In the genomic region with DNA sequence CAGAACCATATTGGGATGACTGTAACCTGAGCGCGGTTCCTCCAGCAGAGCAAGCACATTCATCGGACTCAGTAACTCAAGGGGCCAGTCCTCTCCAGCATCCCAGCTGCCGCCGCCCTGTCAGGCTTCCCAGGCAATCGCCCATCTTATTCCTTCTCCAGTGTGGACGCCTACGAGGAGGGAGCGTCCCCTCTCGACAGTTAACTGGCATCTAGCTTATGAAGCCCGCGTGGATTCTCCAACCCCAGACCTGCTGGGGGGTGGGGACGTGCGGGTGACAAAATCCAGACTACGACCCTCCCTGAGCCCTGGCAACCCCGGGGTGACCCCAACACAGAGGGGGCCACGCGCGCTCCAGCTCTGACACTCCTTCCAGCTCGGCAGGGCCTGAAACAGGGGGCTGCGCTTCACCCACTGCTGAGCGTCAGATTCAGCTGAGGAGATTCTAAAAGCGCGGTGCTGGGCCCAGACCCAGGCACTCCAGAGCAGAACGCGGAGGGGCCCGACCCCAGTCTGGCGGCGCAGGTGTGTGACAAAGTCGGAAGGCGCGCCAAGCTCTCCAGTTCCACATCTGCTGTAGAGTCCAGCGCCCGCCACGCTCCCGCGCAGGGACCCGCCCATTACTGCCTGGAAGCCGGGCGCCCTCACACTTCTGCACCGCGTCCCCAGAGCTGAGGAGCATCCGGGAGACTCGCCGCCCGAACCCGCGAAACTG, we compare ENCODE assay signal across 8 cellular contexts. TPM values are rescaled to one million over a fixed set of nuclear protein-coding genes. Genes with fewer than 3 reads are reported as not detected.
DNase-seq lines count a peak whose midpoint lies in the region; ATAC-seq lines count a peak whose summit lies in the region.

No MANE protein-coding gene starts in this region.

- ATAC-seq in GM21529 (IDR thresholded peaks at IDR 0.05; ENCODE audit: unreplicated experiment) (peak; percentile 54), right cardiac atrium (peak; percentile 84 to 86)

- peaks cover 10% of the 10 kb centered on the region for H3K36me3 Mint-ChIP-seq in activated CD4-positive, alpha-beta T cell treated with anti-CD3 and anti-CD28 coated beads, Interleukin-2, amount 10 ng/mL, durations not matched to agents 7 days and 5 days (ENCODE audit: low read depth)

- no peak for DNase-seq in activated CD4-positive, alpha-beta T cell treated with anti-CD3 and anti-CD28 coated beads, Interleukin-2, amount 10 ng/mL, durations not matched to agents 7 days and 5 days
- no peak for DNase-seq in activated CD4-positive, alpha-beta T cell treated with anti-CD3 and anti-CD28 coated beads for 4 hours
- peak; percentile 88 to 90 for DNase-seq in NOMO-1 (lab: John Stamatoyannopoulos, UW; ENCODE audit: unreplicated experiment in 2 of 2)
- DNase-seq in amygdala (lab: John Stamatoyannopoulos, UW): peak in 48 of 56 donors; percentile 5 to 94 (median 44)
- DNase-seq in right cardiac atrium: peak in 1 of 3 donors; percentile 71
- DNase-seq in posterior vena cava (ENCODE audit: low spot score): peak; percentile 94

- no peaks in the 10 kb centered on the region for H3K27me3 Mint-ChIP-seq in activated CD4-positive, alpha-beta T cell treated with anti-CD3 and anti-CD28 coated beads, Interleukin-2, amount 10 ng/mL, durations not matched to agents 7 days and 5 days

- H3K27ac ChIP-seq in HUES48 (ENCODE audit: low read depth, low read length): peak overlapping the region; percentile 93
- peak overlapping the region; percentile 21 for H3K27ac ChIP-seq in right cardiac atrium (ENCODE audit: low read length)

- peaks cover 32% of the 10 kb centered on the region for H3K4me1 Mint-ChIP-seq in activated CD4-positive, alpha-beta T cell treated with anti-CD3 and anti-CD28 coated beads, Interleukin-2, amount 10 ng/mL, durations not matched to agents 7 days and 5 days

- H3K4me3 Mint-ChIP-seq in activated CD4-positive, alpha-beta T cell treated with anti-CD3 and anti-CD28 coated beads, Interleukin-2, amount 10 ng/mL, durations not matched to agents 7 days and 5 days: peak overlapping the region; percentile 89

- peak overlapping the region; percentile 93 for H3K4me3 ChIP-seq in HUES48 (ENCODE audit: low read depth, low read length)
- H3K4me3 ChIP-seq in right cardiac atrium (ENCODE audit: low read length): peak overlapping the region; percentile 68

- H3K9me3 Mint-ChIP-seq in activated CD4-positive, alpha-beta T cell treated with anti-CD3 and anti-CD28 coated beads, Interleukin-2, amount 10 ng/mL, durations not matched to agents 7 days and 5 days: peaks cover 9% of the 10 kb centered on the region

- intact Hi-C loops in right cardiac atrium (cut with DNase I): no loop called here
- intact Hi-C loops in posterior vena cava (cut with DNase I): no loop called here

- POLR2A ChIA-PET in activated CD4-positive, alpha-beta T cell treated with anti-CD3 and anti-CD28 coated beads, Interleukin-2, amount 10 ng/mL, durations not matched to agents 7 days and 5 days (lab: Charles Lee): interaction anchor here (1.0 to 1.2 kb wide), 3 partner anchors 50 to 696 kb away, joined by 3 to 4 read pairs (median 3); partner anchors contain the start of genes MTHFD1 and WDR89

- H3K9me3 ChIP-seq in HUES48 (ENCODE audit: control insufficient read depth, insufficient read depth, low read length): peaks cover 10% of the 10 kb centered on the region; the same call in 1 of the 2 replicates
- no peaks in the 10 kb centered on the region for H3K9me3 ChIP-seq in right cardiac atrium (ENCODE audit: control insufficient read depth, low read length)

- H3K27me3 ChIP-seq in HUES48 (ENCODE audit: control insufficient read depth, insufficient read depth, low read length) (no peaks in the 10 kb centered on the region), right cardiac atrium (ENCODE audit: control insufficient read depth, insufficient read depth) (no peaks in the 10 kb centered on the region)

- under 1% methylated on average over 48 of the region's 48 CpGs for WGBS in right cardiac atrium

- CTCF ChIA-PET in activated CD4-positive, alpha-beta T cell treated with anti-CD3 and anti-CD28 coated beads, Interleukin-2, amount 10 ng/mL, durations not matched to agents 7 days and 5 days (lab: Charles Lee): interaction anchor here (0.9 to 2.2 kb wide), 7 partner anchors 13 to 299 kb away, joined by 3 to 5 read pairs (median 3); partner anchors contain the start of gene MTHFD1

- H3K4me1 ChIP-seq in HUES48 (ENCODE audit: control insufficient read depth, insufficient read depth, low read length): peaks cover 10% of the 10 kb centered on the region
- no peaks in the 10 kb centered on the region for H3K4me1 ChIP-seq in right cardiac atrium (ENCODE audit: control insufficient read depth, insufficient read depth, low read length)

- H3K36me3 ChIP-seq in HUES48 (ENCODE audit: control insufficient read depth, insufficient read depth, low read length): no peaks in the 10 kb centered on the region

- peak overlapping the region; percentile 91 for H3K27ac Mint-ChIP-seq in activated CD4-positive, alpha-beta T cell treated with anti-CD3 and anti-CD28 coated beads, Interleukin-2, amount 10 ng/mL, durations not matched to agents 7 days and 5 days

- H3K9ac ChIP-seq in HUES48 (ENCODE audit: low read depth, low read length): peak overlapping the region; percentile 84

RNA-seq across cellular contexts. Expression of gene ESR2, which starts 43.9 kb away (rescaled TPM):
- total RNA-seq in activated CD4-positive, alpha-beta T cell treated with anti-CD3 and anti-CD28 coated beads, Interleukin-2, amount 10 ng/mL, durations not matched to agents 7 days and 5 days: not detected
- total RNA-seq in right cardiac atrium: under 1 TPM; 0.14 to 0.60 (median 0.36) TPM
- 0.11 TPM for polyA plus RNA-seq in right cardiac atrium
- under 1 TPM; 0.14 to 0.24 TPM for total RNA-seq in posterior vena cava

RNA-seq across cellular contexts. Expression of gene MTHFD1, which starts 50.1 kb away (rescaled TPM):
- total RNA-seq in activated CD4-positive, alpha-beta T cell treated with anti-CD3 and anti-CD28 coated beads, Interleukin-2, amount 10 ng/mL, durations not matched to agents 7 days and 5 days: 100 to 1,000 TPM; 165 to 166 TPM
- total RNA-seq in right cardiac atrium (10 to 100 TPM; 52.3 to 64.7 (median 56.4) TPM), posterior vena cava (10 to 100 TPM; 40.5 to 49.9 TPM)
- 30.1 TPM for polyA plus RNA-seq in right cardiac atrium

Comparison
In these comparisons a context has a peak if more than half of its experiments do, and no peak if none do; other contexts are left out.
1. DNase-seq: peak in NOMO-1 (2 of 2), amygdala (48 of 56) and posterior vena cava (single experiment); none in activated CD4-positive, alpha-beta T cell treated with anti-CD3 and anti-CD28 coated beads, Interleukin-2, amount 10 ng/mL, durations not matched to agents 7 days and 5 days (single experiment) and activated CD4-positive, alpha-beta T cell treated with anti-CD3 and anti-CD28 coated beads for 4 hours (0 of 2).